ENCODE assay signal across 22 cellular contexts in genomic region chr9:133520121-133520835, GRCh38. TPM values are rescaled to one million over a fixed set of nuclear protein-coding genes. Genes with fewer than 3 reads are reported as not detected.
A peak's percentile ranks its signal among the peaks of the same experiment; 100 is the strongest.
DNase-seq lines count a peak whose midpoint lies in the region; ATAC-seq and TF ChIP-seq lines count a peak whose summit lies in the region.
"Had no signal": no experiment of that assay in that cellular context is flagged by ENCODE, and none has a peak within 500 bp of the region (broad histone marks: within the 10 kb centered on the region; RNA-seq: fewer than 3 reads in every experiment).

No MANE protein-coding gene starts in this region.

- no peaks in the 10 kb centered on the region for H3K27me3 ChIP-seq in dorsolateral prefrontal cortex
- H3K27me3 ChIP-seq in right lobe of liver = no peaks in the 10 kb centered on the region
- H3K27me3 ChIP-seq: BLaER1 had no signal

- H3K9me3 ChIP-seq in right lobe of liver = no peaks in the 10 kb centered on the region
- H3K9me3 ChIP-seq: BLaER1 had no signal

- DNase-seq in left ventricle myocardium superior (peak; percentile 16), cardiac septum (ENCODE audit: low spot score) (no peak), dorsolateral prefrontal cortex (no peak), right lobe of liver (no peak), NCI-H187 treated with DMSO at 0.1 percent for 48 hours (lab: John Stamatoyannopoulos, UW) (no peak)
- DNase-seq: CD4-positive, CD25-positive, alpha-beta regulatory T cell; DMS153; DND-41; H9; KBM-7; MM.1S; NCI-H2029 treated with DMSO at 0.1 percent for 48 hours; NCI-H446 treated with DMSO at 0.1 percent for 48 hours; NCI-H526; NCI-H82; PC-9; SHP77 treated with DMSO at 0.1 percent for 48 hours had no signal

- TF ChIP-seq CTCF in dorsolateral prefrontal cortex (IDR thresholded peaks at IDR 0.05 in 54 of 56, conservative IDR thresholded peaks at IDR 0.05 in 2 of 56; ENCODE audit: low read depth in 1 of 56, partially characterized antibody in 56 of 56) = no peak
- no peak for TF ChIP-seq CTCF in right lobe of liver (IDR thresholded peaks at IDR 0.05)

- TF ChIP-seq POLR2A in right lobe of liver (IDR thresholded peaks at IDR 0.05) = no peak

- H3K36me3 ChIP-seq in right lobe of liver = no peaks in the 10 kb centered on the region
- H3K36me3 ChIP-seq: BLaER1 had no signal

- WGBS in right lobe of liver (ENCODE audit: insufficient coverage, low coverage, low lambda C conversion rate, missing lambda C conversion rate) = 100% methylated on average over 3 of the region's 24 CpGs

- peaks cover 0 to 28% (median 9%) of the 10 kb centered on the region in 4 donors for H3K4me1 ChIP-seq in right lobe of liver

- H3K4me3 ChIP-seq in dorsolateral prefrontal cortex (no peak overlapping the region), right lobe of liver (no peak overlapping the region)
- H3K4me3 ChIP-seq: BLaER1, GM23248, PC-9 had no signal

- intact Hi-C loops in left ventricle myocardium superior (cut with micrococcal nuclease) = no loop called here
- intact Hi-C loops in cardiac septum (cut with DNase I) = no loop called here
- intact Hi-C loops in dorsolateral prefrontal cortex (cut with DNase I) = no loop called here
- intact Hi-C loops in right lobe of liver (cut with DNase I) = loop anchor here (10.0 kb wide), 2 partner anchors 65 to 215 kb away; partner anchors contain the start of gene SARDH (in 1 of the 2)

- H3K27ac ChIP-seq in dorsolateral prefrontal cortex = peak overlapping the region in 57 of 59 donors; percentile 22 to 95 (median 84)
- peak overlapping the region; percentile 79 to 97 (median 87) for H3K27ac ChIP-seq in right lobe of liver
- H3K27ac ChIP-seq: BLaER1, GM23248, PC-9 had no signal

- no peak for ATAC-seq in left ventricle myocardium superior
- ATAC-seq in right lobe of liver = peak in 1 of 4 donors; percentile 1
- ATAC-seq in GM18511 (IDR thresholded peaks at IDR 0.05; ENCODE audit: unreplicated experiment) = no peak
- no peak for ATAC-seq in GM21786 (IDR thresholded peaks at IDR 0.05; ENCODE audit: unreplicated experiment)

RNA-seq across cellular contexts. Expression of gene MYMK, which starts 4.5 kb away (rescaled TPM):
- total RNA-seq in left ventricle myocardium superior = not detected
- not detected for total RNA-seq in cardiac septum
- 1 to 10 TPM in 5 of 120 experiments, under 1 TPM in 14, not detected in 101; 0.39 to 3.1 (median 0.75) TPM for total RNA-seq in dorsolateral prefrontal cortex
- not detected for total RNA-seq in right lobe of liver
- total RNA-seq: CD4-positive, CD25-positive, alpha-beta regulatory T cell; GM23248; H9; PC-9; RPMI7951 had no signal

RNA-seq across cellular contexts. Expression of gene ADAMTSL2, which starts 14.2 kb away (rescaled TPM):
- total RNA-seq in left ventricle myocardium superior (5.1 TPM), cardiac septum (9.6 TPM), dorsolateral prefrontal cortex (10 to 100 TPM in 118 of 120 experiments, 1 to 10 TPM in 2; 9.6 to 24.0 (median 15.4) TPM), right lobe of liver (10 to 100 TPM in 3 of 6 experiments, 1 to 10 TPM in 3; 9.2 to 24.8 (median 12.7) TPM)
- total RNA-seq: CD4-positive, CD25-positive, alpha-beta regulatory T cell had no signal

RNA-seq across cellular contexts. Expression of gene SLC2A6, which starts 41.4 kb away (rescaled TPM):
- 2.4 TPM for total RNA-seq in left ventricle myocardium superior
- 3.6 TPM for total RNA-seq in cardiac septum
- total RNA-seq in dorsolateral prefrontal cortex = 10 to 100 TPM; 14.8 to 39.2 (median 25.7) TPM
- 1 to 10 TPM in 5 of 6 experiments, under 1 TPM in 1; 0.88 to 6.8 (median 2.8) TPM for total RNA-seq in right lobe of liver

Comparison
In these comparisons a context has a peak if more than half of its experiments do, and no peak if none do; other contexts are left out.
1. intact Hi-C loops: an anchor here in right lobe of liver (10.0 kb wide); none called in left ventricle myocardium superior, cardiac septum and dorsolateral prefrontal cortex.